ENCODE assay signal across 21 cellular contexts in genomic region chr3:155494332-155494731, GRCh38.
A peak's percentile ranks its signal among the peaks of the same experiment; 100 is the strongest.
DNase-seq lines count a peak whose midpoint lies in the region; ATAC-seq and TF ChIP-seq lines count a peak whose summit lies in the region.
"Had no signal": no experiment of that assay in that cellular context is flagged by ENCODE, and none has a peak within 500 bp of the region (broad histone marks: within the 10 kb centered on the region; RNA-seq: fewer than 3 reads in every experiment).

No MANE protein-coding gene starts in this region.

- H4K20me1 ChIP-seq in DOHH2 (ENCODE audit: control insufficient read depth, insufficient read depth, low read depth, low read length): no peaks in the 10 kb centered on the region

- peak overlapping the region; percentile 60 for H3K4me2 ChIP-seq in DOHH2 (ENCODE audit: low read length)

- ATAC-seq in GM19351 (IDR thresholded peaks at IDR 0.05; ENCODE audit: unreplicated experiment) (peak; percentile 66), HG03095 (IDR thresholded peaks at IDR 0.05; ENCODE audit: unreplicated experiment) (peak; percentile 40), HG02840 (IDR thresholded peaks at IDR 0.05; ENCODE audit: low FRiP score, unreplicated experiment) (no peak)
- ATAC-seq: activated T-helper 17 cell treated with anti-CD3 and anti-CD28 coated beads, Interleukin-2, amount 50 U/mL, for 72 hours; left ventricle myocardium superior; naive thymus-derived CD8-positive, alpha-beta T cell had no signal

- DNase-seq in NOMO-1 treated with DMSO at 0.1 percent for 48 hours (lab: John Stamatoyannopoulos, UW; ENCODE audit: unreplicated experiment): peak; percentile 86
- no peak for DNase-seq in COLO829 (ENCODE audit: low spot score)
- no peak for DNase-seq in NCI-H345 treated with DMSO at 0.1 percent for 48 hours (lab: John Stamatoyannopoulos, UW; ENCODE audit: unreplicated experiment)
- DNase-seq in NCI-H82 (lab: John Stamatoyannopoulos, UW): no peak
- DNase-seq: activated CD4-positive, alpha-beta T cell treated with anti-CD3 and anti-CD28 coated beads, Interleukin-2, amount 50 U/mL, for 1 hour; cortex of kidney; DMS153; left ventricle myocardium superior; naive thymus-derived CD8-positive, alpha-beta T cell; NCI-H1105 treated with DMSO at 0.1 percent for 48 hours; NCI-H345; stimulated activated CD4-positive, alpha-beta T cell treated with anti-CD3 and anti-CD28 coated beads, Interleukin-1b, Interleukin-23, amount 100 ng/mL, for 48 hours; stimulated activated CD8-positive, alpha-beta memory T cell treated with anti-CD3 and anti-CD28 coated beads, Interleukin-4, amount 100 ng/mL, for 48 hours; trophoblast cell had no signal

- H3F3A ChIP-seq in DOHH2 (ENCODE audit: control insufficient read depth, insufficient read depth): no peaks in the 10 kb centered on the region

- peak overlapping the region; percentile 6; the same call in 1 of the 2 replicates for H3K27ac ChIP-seq in DOHH2 (ENCODE audit: low read depth, low read length)
- H3K27ac ChIP-seq: esophagus muscularis mucosa, RWPE1 had no signal

- peaks cover 15% of the 10 kb centered on the region for H3K4me1 ChIP-seq in DOHH2 (ENCODE audit: control insufficient read depth, low read length)
- H3K4me1 ChIP-seq: esophagus muscularis mucosa had no signal

- H3K36me3 ChIP-seq in DOHH2 (ENCODE audit: control insufficient read depth, low read length): no peaks in the 10 kb centered on the region
- H3K36me3 ChIP-seq: esophagus muscularis mucosa had no signal

- H3K9me3 ChIP-seq in DOHH2 (ENCODE audit: control insufficient read depth, insufficient read depth, low read length): no peaks in the 10 kb centered on the region
- H3K9me3 ChIP-seq: esophagus muscularis mucosa had no signal

- no peaks in the 10 kb centered on the region for H3K9me2 ChIP-seq in DOHH2 (replicated peaks; ENCODE audit: control insufficient read depth, low read length)

- H3K27me3 ChIP-seq in DOHH2 (ENCODE audit: control insufficient read depth, low read length): no peaks in the 10 kb centered on the region
- H3K27me3 ChIP-seq: esophagus muscularis mucosa had no signal

- no peak for TF ChIP-seq CTCF in DOHH2 (IDR thresholded peaks at IDR 0.05; ENCODE audit: low read depth, low read length, poor library complexity, severe bottlenecking)

- no peaks in the 10 kb centered on the region for H3K79me2 ChIP-seq in DOHH2 (ENCODE audit: control insufficient read depth, low read length)

- H3K4me3 ChIP-seq in DOHH2 (ENCODE audit: low read length): peak overlapping the region; percentile 45
- H3K4me3 ChIP-seq: esophagus muscularis mucosa had no signal
